24 cellular contexts compared by ENCODE assay signal in the genomic region with DNA sequence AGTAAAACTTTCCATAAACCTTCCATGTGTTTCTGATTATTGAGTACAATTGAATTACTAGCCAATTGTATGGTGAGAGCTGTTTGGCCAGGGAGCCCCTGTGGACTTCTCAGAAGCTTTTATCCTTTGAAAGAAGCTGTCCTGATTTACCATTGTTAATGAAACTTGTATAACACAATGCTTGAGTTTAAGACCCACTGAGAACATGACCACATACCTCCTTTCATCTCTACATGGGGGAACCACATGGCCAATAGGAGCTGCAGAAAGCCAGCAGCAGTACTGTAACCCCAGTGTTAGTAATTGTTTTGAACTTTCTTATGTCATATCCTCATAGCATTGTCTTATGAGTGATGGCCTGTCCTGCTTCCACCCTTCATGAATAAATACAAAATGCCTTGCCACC.
DNase-seq lines count a peak whose midpoint lies in the region; ATAC-seq, FAIRE-seq and TF ChIP-seq lines count a peak whose summit lies in the region.
"Had no signal": no experiment of that assay in that cellular context is flagged by ENCODE, and none has a peak within 500 bp of the region (broad histone marks: within the 10 kb centered on the region; RNA-seq: fewer than 3 reads in every experiment).

No MANE protein-coding gene starts in this region.

- no peak overlapping the region for H3K9ac ChIP-seq in GM23248
- H3K9ac ChIP-seq: KMS-11 had no signal

- H3K27ac ChIP-seq in GM23248: no peak overlapping the region
- H3K27ac ChIP-seq: esophagus squamous epithelium, KMS-11 had no signal

- in situ Hi-C loops in GM23248 (cut with MboI): no loop called here

- ATAC-seq in HG02642 (IDR thresholded peaks at IDR 0.05; ENCODE audit: poor library complexity, unreplicated experiment): no peak
- ATAC-seq: activated CD4-positive, alpha-beta T cell treated with anti-CD3 and anti-CD28 coated beads for 36 hours; activated CD8-positive, alpha-beta memory T cell treated with anti-CD3 and anti-CD28 coated beads, Interleukin-2, amount 10 ng/mL, durations not matched to agents 7 days and 5 days; activated naive CD8-positive, alpha-beta T cell treated with anti-CD3 and anti-CD28 coated beads, Interleukin-2, amount 50 U/mL, for 24 hours; CD8-positive, alpha-beta T cell; natural killer cell had no signal

- H4K20me1 ChIP-seq in GM23248 (ENCODE audit: insufficient read depth): no peaks in the 10 kb centered on the region

- no peak overlapping the region for H2AFZ ChIP-seq in GM23248

- H3F3A ChIP-seq in GM23248 (ENCODE audit: insufficient read depth): 0 out of 2 replicates have a peak, but pooled peaks cover 4% of the 10 kb centered on the region

- H3K9me3 ChIP-seq in GM23248 (ENCODE audit: low read depth): no peaks in the 10 kb centered on the region
- H3K9me3 ChIP-seq: esophagus squamous epithelium had no signal

- FAIRE-seq in endometrium (lab: Jason Lieb, UNC): peak; percentile 51
- FAIRE-seq: GM18507, kidney had no signal

- H3K79me2 ChIP-seq in GM23248 (ENCODE audit: insufficient read depth): no peaks in the 10 kb centered on the region

- H3K9me2 ChIP-seq in GM23248 (ENCODE audit: insufficient read depth): no peaks in the 10 kb centered on the region

- H3K4me3 ChIP-seq in GM23248 (no peak overlapping the region), kidney epithelial cell (ENCODE audit: low read depth, low read length) (no peak overlapping the region)
- H3K4me3 ChIP-seq: esophagus squamous epithelium had no signal

- H3K27me3 ChIP-seq in GM23248 (replicated peaks; ENCODE audit: insufficient read depth): no peaks in the 10 kb centered on the region
- H3K27me3 ChIP-seq in kidney epithelial cell (ENCODE audit: control insufficient read depth, insufficient read depth, low read length): no peaks in the 10 kb centered on the region
- H3K27me3 ChIP-seq: esophagus squamous epithelium had no signal

- DNase-seq in GM23248: peak; percentile 31
- DNase-seq in SK-N-DZ (ENCODE audit: low spot score): peak; percentile 18
- peak; percentile 12 for DNase-seq in kidney epithelial cell (ENCODE audit: low read depth)
- no peak for DNase-seq in activated effector memory CD4-positive, alpha-beta T cell treated with Interleukin-2 at 50 U/mL for 16 hours
- no peak for DNase-seq in NCI-H2171 (lab: John Stamatoyannopoulos, UW)
- DNase-seq in NCI-H524 (lab: John Stamatoyannopoulos, UW): no peak
- DNase-seq: activated CD4-positive, alpha-beta T cell treated with anti-CD3 and anti-CD28 coated beads for 36 hours; activated CD8-positive, alpha-beta memory T cell treated with anti-CD3 and anti-CD28 coated beads, Interleukin-2, amount 10 ng/mL, durations not matched to agents 7 days and 5 days; activated naive CD8-positive, alpha-beta T cell treated with anti-CD3 and anti-CD28 coated beads, Interleukin-2, amount 50 U/mL, for 24 hours; caudate nucleus; CD8-positive, alpha-beta T cell; DMS79; esophagus squamous epithelium; HCEC 1CT; head of caudate nucleus; kidney; natural killer cell; NCI-H187; SW 1271; trophoblast cell had no signal

- H3K36me3 ChIP-seq in GM23248 (ENCODE audit: low read depth) (no peaks in the 10 kb centered on the region), kidney epithelial cell (ENCODE audit: control insufficient read depth, insufficient read depth, low read length) (no peaks in the 10 kb centered on the region)
- H3K36me3 ChIP-seq: esophagus squamous epithelium had no signal

- peaks cover 16% of the 10 kb centered on the region for H3K4me1 ChIP-seq in GM23248 (ENCODE audit: insufficient read depth)
- H3K4me1 ChIP-seq: esophagus squamous epithelium had no signal

- TF ChIP-seq CTCF in kidney epithelial cell (IDR thresholded peaks at IDR 0.05; ENCODE audit: insufficient read depth, low read length, poor library complexity, severe bottlenecking): no peak

- H3K4me2 ChIP-seq in GM23248 (ENCODE audit: unreplicated experiment): peak overlapping the region; percentile 1
- H3K4me2 ChIP-seq: KMS-11 had no signal

Comparison
In these comparisons a context has a peak if more than half of its experiments do, and no peak if none do; other contexts are left out.
1. DNase-seq: peak in GM23248 (single experiment), SK-N-DZ (single experiment) and kidney epithelial cell (single experiment); none in activated effector memory CD4-positive, alpha-beta T cell treated with Interleukin-2 at 50 U/mL for 16 hours (single experiment), NCI-H2171 (single experiment) and NCI-H524 (0 of 2).